1 cellular context compared by ENCODE assay signal in the genomic region with DNA sequence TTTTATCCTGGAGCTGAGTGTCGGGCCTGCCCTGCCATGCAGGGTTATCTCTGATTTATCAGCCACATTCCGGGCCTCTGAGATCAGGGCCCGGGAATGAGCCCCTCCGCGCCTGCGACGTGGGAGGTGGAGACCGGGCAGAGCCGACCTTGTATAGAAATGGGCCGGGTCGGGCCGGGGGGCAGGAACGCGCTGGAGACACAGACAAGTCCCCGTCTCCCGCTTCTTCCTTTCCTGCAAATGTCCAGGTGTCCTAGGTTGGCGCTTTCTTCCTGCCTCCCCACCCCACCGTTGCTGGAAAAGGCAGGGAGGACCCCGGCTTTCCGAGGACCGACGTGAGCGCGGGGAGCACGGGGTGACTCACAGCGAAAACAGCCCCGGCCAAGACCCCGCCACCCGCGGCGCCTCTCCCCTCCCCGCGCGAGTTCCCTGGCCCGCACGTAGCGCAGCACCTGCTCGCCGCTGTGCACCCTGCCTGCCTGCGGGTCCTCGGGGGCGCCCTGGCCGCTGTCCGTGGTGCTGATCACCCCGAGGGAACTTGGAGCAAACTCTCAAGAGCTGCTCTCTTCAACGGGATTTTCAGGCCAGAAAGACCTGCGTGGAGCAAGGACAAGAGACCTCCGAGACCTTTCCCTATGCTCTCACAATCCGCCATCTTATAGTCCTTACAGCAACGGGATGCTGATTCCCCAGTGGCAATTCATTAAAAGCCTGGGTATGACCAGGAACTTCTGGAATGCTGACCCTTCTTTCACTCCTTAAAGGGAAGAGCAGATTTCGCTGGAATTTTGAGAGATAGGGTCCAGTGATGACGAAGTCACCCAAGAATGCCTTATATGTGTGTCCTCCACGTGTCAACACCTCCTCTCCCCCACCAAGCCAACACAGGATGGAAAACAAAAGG.
A peak's percentile ranks its signal among the peaks of the same experiment; 100 is the strongest.
TF ChIP-seq lines count a peak whose summit lies in the region.

No MANE protein-coding gene starts in this region.

TF ChIP-seq in HepG2, 621 proteins besides CTCF, POLR2A, EP300 and RAD21 (continued from another document and continues in another):
- TF ChIP-seq, protein P1, sequence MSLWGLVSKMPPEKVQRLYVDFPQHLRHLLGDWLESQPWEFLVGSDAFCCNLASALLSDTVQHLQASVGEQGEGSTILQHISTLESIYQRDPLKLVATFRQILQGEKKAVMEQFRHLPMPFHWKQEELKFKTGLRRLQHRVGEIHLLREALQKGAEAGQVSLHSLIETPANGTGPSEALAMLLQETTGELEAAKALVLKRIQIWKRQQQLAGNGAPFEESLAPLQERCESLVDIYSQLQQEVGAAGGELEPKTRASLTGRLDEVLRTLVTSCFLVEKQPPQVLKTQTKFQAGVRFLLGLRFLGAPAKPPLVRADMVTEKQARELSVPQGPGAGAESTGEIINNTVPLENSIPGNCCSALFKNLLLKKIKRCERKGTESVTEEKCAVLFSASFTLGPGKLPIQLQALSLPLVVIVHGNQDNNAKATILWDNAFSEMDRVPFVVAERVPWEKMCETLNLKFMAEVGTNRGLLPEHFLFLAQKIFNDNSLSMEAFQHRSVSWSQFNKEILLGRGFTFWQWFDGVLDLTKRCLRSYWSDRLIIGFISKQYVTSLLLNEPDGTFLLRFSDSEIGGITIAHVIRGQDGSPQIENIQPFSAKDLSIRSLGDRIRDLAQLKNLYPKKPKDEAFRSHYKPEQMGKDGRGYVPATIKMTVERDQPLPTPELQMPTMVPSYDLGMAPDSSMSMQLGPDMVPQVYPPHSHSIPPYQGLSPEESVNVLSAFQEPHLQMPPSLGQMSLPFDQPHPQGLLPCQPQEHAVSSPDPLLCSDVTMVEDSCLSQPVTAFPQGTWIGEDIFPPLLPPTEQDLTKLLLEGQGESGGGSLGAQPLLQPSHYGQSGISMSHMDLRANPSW (CRISPR knock-in tag; IDR thresholded peaks at IDR 0.05; ENCODE audit: borderline replicate concordance): no peak
- TF ChIP-seq CHD2 (IDR thresholded peaks at IDR 0.05; ENCODE audit: low read depth, low read length): peak; percentile 17; the same call in 1 of the 2 replicates
- no peak for TF ChIP-seq NFIB (CRISPR knock-in tag; IDR thresholded peaks at IDR 0.05; ENCODE audit: borderline replicate concordance)
- TF ChIP-seq, protein P2, sequence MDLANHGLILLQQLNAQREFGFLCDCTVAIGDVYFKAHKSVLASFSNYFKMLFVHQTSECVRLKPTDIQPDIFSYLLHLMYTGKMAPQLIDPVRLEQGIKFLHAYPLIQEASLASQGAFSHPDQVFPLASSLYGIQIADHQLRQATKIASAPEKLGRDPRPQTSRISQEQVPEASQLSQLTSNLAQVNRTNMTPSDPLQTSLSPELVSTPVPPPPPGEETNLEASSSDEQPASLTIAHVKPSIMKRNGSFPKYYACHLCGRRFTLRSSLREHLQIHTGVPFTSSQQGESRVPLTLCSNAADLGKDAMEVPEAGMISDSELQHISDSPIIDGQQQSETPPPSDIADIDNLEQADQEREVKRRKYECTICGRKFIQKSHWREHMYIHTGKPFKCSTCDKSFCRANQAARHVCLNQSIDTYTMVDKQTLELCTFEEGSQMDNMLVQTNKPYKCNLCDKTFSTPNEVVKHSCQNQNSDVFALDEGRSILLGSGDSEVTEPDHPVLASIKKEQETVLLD (CRISPR knock-in tag; IDR thresholded peaks at IDR 0.05; ENCODE audit: low read depth): peak; percentile 79
- no peak for TF ChIP-seq ZNF562 (CRISPR knock-in tag; IDR thresholded peaks at IDR 0.05; ENCODE audit: borderline replicate concordance)
- no peak for TF ChIP-seq ZZZ3 (CRISPR knock-in tag; IDR thresholded peaks at IDR 0.05; ENCODE audit: borderline replicate concordance)
- TF ChIP-seq, protein P3, sequence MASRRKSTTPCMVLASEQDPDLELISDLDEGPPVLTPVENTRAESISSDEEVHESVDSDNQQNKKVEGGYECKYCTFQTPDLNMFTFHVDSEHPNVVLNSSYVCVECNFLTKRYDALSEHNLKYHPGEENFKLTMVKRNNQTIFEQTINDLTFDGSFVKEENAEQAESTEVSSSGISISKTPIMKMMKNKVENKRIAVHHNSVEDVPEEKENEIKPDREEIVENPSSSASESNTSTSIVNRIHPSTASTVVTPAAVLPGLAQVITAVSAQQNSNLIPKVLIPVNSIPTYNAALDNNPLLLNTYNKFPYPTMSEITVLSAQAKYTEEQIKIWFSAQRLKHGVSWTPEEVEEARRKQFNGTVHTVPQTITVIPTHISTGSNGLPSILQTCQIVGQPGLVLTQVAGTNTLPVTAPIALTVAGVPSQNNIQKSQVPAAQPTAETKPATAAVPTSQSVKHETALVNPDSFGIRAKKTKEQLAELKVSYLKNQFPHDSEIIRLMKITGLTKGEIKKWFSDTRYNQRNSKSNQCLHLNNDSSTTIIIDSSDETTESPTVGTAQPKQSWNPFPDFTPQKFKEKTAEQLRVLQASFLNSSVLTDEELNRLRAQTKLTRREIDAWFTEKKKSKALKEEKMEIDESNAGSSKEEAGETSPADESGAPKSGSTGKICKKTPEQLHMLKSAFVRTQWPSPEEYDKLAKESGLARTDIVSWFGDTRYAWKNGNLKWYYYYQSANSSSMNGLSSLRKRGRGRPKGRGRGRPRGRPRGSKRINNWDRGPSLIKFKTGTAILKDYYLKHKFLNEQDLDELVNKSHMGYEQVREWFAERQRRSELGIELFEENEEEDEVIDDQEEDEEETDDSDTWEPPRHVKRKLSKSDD (CRISPR knock-in tag; IDR thresholded peaks at IDR 0.05; ENCODE audit: low read depth): peak; percentile 90
- 0 out of 2 replicates have a peak, but pooled peaks have one; percentile 83 for TF ChIP-seq REL (CRISPR knock-in tag; conservative IDR thresholded peaks at IDR 0.05)
- TF ChIP-seq ZNF674 (CRISPR knock-in tag; IDR thresholded peaks at IDR 0.05; ENCODE audit: low read depth): peak; percentile 80; the same call in 1 of the 2 replicates
- TF ChIP-seq ZNF7 (CRISPR knock-in tag; IDR thresholded peaks at IDR 0.05): peak; percentile 75
- TF ChIP-seq FOXK1 (CRISPR knock-in tag; IDR thresholded peaks at IDR 0.05; ENCODE audit: borderline replicate concordance, low read depth): peak; percentile 90; the same call in 1 of the 2 replicates
- TF ChIP-seq, protein P4, sequence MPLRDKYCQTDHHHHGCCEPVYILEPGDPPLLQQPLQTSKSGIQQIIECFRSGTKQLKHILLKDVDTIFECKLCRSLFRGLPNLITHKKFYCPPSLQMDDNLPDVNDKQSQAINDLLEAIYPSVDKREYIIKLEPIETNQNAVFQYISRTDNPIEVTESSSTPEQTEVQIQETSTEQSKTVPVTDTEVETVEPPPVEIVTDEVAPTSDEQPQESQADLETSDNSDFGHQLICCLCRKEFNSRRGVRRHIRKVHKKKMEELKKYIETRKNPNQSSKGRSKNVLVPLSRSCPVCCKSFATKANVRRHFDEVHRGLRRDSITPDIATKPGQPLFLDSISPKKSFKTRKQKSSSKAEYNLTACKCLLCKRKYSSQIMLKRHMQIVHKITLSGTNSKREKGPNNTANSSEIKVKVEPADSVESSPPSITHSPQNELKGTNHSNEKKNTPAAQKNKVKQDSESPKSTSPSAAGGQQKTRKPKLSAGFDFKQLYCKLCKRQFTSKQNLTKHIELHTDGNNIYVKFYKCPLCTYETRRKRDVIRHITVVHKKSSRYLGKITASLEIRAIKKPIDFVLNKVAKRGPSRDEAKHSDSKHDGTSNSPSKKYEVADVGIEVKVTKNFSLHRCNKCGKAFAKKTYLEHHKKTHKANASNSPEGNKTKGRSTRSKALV (CRISPR knock-in tag; IDR thresholded peaks at IDR 0.05): peak; percentile 94
- TF ChIP-seq ZFP1 (CRISPR knock-in tag; IDR thresholded peaks at IDR 0.05): peak; percentile 52; the same call in 1 of the 2 replicates
- no peak for TF ChIP-seq ZNF703 (CRISPR knock-in tag; IDR thresholded peaks at IDR 0.05; ENCODE audit: borderline replicate concordance)
- TF ChIP-seq, protein P5, sequence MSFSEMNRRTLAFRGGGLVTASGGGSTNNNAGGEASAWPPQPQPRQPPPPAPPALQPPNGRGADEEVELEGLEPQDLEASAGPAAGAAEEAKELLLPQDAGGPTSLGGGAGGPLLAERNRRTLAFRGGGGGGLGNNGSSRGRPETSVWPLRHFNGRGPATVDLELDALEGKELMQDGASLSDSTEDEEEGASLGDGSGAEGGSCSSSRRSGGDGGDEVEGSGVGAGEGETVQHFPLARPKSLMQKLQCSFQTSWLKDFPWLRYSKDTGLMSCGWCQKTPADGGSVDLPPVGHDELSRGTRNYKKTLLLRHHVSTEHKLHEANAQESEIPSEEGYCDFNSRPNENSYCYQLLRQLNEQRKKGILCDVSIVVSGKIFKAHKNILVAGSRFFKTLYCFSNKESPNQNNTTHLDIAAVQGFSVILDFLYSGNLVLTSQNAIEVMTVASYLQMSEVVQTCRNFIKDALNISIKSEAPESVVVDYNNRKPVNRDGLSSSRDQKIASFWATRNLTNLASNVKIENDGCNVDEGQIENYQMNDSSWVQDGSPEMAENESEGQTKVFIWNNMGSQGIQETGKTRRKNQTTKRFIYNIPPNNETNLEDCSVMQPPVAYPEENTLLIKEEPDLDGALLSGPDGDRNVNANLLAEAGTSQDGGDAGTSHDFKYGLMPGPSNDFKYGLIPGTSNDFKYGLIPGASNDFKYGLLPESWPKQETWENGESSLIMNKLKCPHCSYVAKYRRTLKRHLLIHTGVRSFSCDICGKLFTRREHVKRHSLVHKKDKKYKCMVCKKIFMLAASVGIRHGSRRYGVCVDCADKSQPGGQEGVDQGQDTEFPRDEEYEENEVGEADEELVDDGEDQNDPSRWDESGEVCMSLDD (CRISPR knock-in tag; IDR thresholded peaks at IDR 0.05; ENCODE audit: borderline replicate concordance): peak; percentile 89
- peak; percentile 99 for TF ChIP-seq TSC22D2 (CRISPR knock-in tag; IDR thresholded peaks at IDR 0.05; ENCODE audit: borderline replicate concordance)
- TF ChIP-seq, protein P6, sequence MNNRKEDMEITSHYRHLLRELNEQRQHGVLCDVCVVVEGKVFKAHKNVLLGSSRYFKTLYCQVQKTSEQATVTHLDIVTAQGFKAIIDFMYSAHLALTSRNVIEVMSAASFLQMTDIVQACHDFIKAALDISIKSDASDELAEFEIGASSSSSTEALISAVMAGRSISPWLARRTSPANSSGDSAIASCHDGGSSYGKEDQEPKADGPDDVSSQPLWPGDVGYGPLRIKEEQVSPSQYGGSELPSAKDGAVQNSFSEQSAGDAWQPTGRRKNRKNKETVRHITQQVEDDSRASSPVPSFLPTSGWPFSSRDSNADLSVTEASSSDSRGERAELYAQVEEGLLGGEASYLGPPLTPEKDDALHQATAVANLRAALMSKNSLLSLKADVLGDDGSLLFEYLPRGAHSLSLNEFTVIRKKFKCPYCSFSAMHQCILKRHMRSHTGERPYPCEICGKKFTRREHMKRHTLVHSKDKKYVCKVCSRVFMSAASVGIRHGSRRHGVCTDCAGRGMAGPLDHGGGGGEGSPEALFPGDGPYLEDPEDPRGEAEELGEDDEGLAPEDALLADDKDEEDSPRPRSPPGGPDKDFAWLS (CRISPR knock-in tag; IDR thresholded peaks at IDR 0.05; ENCODE audit: borderline replicate concordance): 0 out of 2 replicates have a peak, but pooled peaks have one; percentile 40
- TF ChIP-seq ZMYM3 (CRISPR knock-in tag; IDR thresholded peaks at IDR 0.05): 0 out of 2 replicates have a peak, but pooled peaks have one; percentile 42
- TF ChIP-seq, protein P7, sequence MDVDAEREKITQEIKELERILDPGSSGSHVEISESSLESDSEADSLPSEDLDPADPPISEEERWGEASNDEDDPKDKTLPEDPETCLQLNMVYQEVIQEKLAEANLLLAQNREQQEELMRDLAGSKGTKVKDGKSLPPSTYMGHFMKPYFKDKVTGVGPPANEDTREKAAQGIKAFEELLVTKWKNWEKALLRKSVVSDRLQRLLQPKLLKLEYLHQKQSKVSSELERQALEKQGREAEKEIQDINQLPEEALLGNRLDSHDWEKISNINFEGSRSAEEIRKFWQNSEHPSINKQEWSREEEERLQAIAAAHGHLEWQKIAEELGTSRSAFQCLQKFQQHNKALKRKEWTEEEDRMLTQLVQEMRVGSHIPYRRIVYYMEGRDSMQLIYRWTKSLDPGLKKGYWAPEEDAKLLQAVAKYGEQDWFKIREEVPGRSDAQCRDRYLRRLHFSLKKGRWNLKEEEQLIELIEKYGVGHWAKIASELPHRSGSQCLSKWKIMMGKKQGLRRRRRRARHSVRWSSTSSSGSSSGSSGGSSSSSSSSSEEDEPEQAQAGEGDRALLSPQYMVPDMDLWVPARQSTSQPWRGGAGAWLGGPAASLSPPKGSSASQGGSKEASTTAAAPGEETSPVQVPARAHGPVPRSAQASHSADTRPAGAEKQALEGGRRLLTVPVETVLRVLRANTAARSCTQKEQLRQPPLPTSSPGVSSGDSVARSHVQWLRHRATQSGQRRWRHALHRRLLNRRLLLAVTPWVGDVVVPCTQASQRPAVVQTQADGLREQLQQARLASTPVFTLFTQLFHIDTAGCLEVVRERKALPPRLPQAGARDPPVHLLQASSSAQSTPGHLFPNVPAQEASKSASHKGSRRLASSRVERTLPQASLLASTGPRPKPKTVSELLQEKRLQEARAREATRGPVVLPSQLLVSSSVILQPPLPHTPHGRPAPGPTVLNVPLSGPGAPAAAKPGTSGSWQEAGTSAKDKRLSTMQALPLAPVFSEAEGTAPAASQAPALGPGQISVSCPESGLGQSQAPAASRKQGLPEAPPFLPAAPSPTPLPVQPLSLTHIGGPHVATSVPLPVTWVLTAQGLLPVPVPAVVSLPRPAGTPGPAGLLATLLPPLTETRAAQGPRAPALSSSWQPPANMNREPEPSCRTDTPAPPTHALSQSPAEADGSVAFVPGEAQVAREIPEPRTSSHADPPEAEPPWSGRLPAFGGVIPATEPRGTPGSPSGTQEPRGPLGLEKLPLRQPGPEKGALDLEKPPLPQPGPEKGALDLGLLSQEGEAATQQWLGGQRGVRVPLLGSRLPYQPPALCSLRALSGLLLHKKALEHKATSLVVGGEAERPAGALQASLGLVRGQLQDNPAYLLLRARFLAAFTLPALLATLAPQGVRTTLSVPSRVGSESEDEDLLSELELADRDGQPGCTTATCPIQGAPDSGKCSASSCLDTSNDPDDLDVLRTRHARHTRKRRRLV (CRISPR knock-in tag; IDR thresholded peaks at IDR 0.05): 0 out of 2 replicates have a peak, but pooled peaks have one; percentile 27
- TF ChIP-seq SKI (IDR thresholded peaks at IDR 0.05; ENCODE audit: partially characterized antibody): no peak
- TF ChIP-seq, protein P8, sequence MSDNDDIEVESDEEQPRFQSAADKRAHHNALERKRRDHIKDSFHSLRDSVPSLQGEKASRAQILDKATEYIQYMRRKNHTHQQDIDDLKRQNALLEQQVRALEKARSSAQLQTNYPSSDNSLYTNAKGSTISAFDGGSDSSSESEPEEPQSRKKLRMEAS (IDR thresholded peaks at IDR 0.05): peak; percentile 54; the same call in 1 of the 2 replicates
- TF ChIP-seq CREM (IDR thresholded peaks at IDR 0.05): no peak
- TF ChIP-seq CREM (CRISPR knock-in tag; IDR thresholded peaks at IDR 0.05): 0 out of 2 replicates have a peak, but pooled peaks have one; percentile 29
- TF ChIP-seq CBFB (CRISPR knock-in tag; IDR thresholded peaks at IDR 0.05): peak; percentile 80; the same call in 1 of the 2 replicates
- no peak for TF ChIP-seq ELF4 (CRISPR knock-in tag; IDR thresholded peaks at IDR 0.05; ENCODE audit: borderline replicate concordance)
- TF ChIP-seq ZNF766 (CRISPR knock-in tag; IDR thresholded peaks at IDR 0.05; ENCODE audit: borderline replicate concordance): peak; percentile 98
- TF ChIP-seq ZFP36L2 (CRISPR knock-in tag; IDR thresholded peaks at IDR 0.05): peak; percentile 98
- peak; percentile 98 for TF ChIP-seq ZNF138 (CRISPR knock-in tag; IDR thresholded peaks at IDR 0.05; ENCODE audit: low read depth)
- TF ChIP-seq, protein P9, sequence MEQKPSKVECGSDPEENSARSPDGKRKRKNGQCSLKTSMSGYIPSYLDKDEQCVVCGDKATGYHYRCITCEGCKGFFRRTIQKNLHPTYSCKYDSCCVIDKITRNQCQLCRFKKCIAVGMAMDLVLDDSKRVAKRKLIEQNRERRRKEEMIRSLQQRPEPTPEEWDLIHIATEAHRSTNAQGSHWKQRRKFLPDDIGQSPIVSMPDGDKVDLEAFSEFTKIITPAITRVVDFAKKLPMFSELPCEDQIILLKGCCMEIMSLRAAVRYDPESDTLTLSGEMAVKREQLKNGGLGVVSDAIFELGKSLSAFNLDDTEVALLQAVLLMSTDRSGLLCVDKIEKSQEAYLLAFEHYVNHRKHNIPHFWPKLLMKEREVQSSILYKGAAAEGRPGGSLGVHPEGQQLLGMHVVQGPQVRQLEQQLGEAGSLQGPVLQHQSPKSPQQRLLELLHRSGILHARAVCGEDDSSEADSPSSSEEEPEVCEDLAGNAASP (CRISPR knock-in tag; IDR thresholded peaks at IDR 0.05; ENCODE audit: borderline replicate concordance): peak; percentile 95
